In the genomic region with DNA sequence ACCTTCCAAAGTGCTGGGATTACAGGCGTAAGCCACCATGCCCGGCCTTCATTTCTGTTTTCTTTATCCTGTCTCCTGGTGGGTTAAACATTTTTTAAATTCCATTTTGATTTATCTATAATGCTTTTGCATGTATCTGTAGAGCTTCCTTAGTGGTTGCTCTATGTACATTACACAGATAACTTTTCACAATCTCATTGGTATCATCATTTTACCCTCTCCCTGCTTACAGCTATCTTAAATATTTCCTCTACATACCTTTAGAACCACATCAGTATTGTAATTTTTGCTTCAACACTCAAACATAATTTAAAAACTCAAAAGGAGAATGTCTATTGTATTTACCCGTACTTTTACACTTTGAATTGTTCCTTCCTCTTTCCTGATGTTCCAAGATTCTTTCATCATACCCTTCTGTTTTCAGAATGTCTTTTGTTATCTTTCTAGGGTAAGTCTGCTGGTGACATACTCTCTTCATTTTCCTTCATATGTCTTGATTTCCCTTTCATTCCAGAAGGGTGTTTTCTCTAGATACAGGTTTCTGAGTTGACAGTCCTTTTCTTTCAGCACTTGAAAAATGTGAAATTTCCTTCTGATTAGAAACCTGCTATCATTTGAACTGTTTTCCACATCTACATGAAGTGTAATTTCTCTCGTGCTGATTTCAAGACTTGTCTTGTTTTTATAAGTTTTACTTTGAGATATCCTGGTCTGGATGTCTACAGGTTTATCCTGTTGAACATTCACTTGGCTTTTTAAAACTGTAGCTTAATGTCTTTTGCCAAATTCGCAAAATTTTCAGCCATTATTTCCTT, we compare ENCODE assay signal across 1 cellular context.
TF ChIP-seq lines count a peak whose summit lies in the region.

No MANE protein-coding gene starts in this region.

TF ChIP-seq in endothelial cell of umbilical vein, 7 proteins besides CTCF, POLR2A, EP300 and RAD21:
- TF ChIP-seq JUN (IDR thresholded peaks at IDR 0.05; ENCODE audit: borderline replicate concordance, insufficient read depth, insufficient read length, low read depth) (no peak), MAX (IDR thresholded peaks at IDR 0.05; ENCODE audit: insufficient read depth, insufficient read length) (no peak), FOS (IDR thresholded peaks at IDR 0.05; ENCODE audit: borderline replicate concordance, insufficient read depth, low read length) (no peak), MYC (IDR thresholded peaks at IDR 0.05; ENCODE audit: low read depth, low read length) (no peak), EZH2 (IDR thresholded peaks at IDR 0.05; ENCODE audit: borderline replicate concordance, low read depth, low read length, severe bottlenecking) (no peak), POLR2AphosphoS5 (IDR thresholded peaks at IDR 0.05; ENCODE audit: insufficient read depth, low read depth, low read length) (no peak), GATA2 (IDR thresholded peaks at IDR 0.05; ENCODE audit: insufficient read depth, insufficient read length, low read depth, low read length) (no peak)
